In the genomic region with DNA sequence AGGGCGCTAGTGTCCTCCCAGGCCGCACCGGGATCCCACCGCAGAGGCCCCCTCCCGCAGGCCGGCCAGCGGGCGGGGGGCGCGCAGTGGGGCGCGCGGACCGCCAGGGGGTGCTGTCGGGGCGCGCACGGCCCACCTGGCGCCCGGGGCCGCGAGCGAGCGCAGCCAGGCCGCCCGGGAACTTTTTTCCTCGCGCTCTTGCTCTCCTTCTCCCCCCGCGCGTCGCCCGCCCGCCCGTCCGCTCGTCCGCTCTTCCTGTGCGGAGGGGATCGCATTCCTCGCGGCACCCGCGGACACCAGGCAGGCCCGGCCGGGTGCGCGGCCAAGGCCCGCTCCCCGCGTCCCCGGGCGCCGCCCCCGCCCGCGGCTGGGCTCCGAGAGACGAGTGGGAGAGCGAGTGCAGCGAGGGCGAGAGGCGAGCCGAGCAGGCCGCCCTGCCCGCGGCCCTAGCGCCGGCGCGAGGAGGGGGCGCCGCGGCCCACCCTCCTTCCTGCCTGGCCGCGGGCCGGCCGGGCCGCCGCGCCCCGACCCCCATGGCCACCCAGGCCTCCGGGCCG, we compare ENCODE assay signal across 8 cellular contexts. TPM values are rescaled to one million over a fixed set of nuclear protein-coding genes. Genes with fewer than 3 reads are reported as not detected.
A peak's percentile ranks its signal among the peaks of the same experiment; 100 is the strongest.
DNase-seq lines count a peak whose midpoint lies in the region; ATAC-seq and TF ChIP-seq lines count a peak whose summit lies in the region.

A gene with protein sequence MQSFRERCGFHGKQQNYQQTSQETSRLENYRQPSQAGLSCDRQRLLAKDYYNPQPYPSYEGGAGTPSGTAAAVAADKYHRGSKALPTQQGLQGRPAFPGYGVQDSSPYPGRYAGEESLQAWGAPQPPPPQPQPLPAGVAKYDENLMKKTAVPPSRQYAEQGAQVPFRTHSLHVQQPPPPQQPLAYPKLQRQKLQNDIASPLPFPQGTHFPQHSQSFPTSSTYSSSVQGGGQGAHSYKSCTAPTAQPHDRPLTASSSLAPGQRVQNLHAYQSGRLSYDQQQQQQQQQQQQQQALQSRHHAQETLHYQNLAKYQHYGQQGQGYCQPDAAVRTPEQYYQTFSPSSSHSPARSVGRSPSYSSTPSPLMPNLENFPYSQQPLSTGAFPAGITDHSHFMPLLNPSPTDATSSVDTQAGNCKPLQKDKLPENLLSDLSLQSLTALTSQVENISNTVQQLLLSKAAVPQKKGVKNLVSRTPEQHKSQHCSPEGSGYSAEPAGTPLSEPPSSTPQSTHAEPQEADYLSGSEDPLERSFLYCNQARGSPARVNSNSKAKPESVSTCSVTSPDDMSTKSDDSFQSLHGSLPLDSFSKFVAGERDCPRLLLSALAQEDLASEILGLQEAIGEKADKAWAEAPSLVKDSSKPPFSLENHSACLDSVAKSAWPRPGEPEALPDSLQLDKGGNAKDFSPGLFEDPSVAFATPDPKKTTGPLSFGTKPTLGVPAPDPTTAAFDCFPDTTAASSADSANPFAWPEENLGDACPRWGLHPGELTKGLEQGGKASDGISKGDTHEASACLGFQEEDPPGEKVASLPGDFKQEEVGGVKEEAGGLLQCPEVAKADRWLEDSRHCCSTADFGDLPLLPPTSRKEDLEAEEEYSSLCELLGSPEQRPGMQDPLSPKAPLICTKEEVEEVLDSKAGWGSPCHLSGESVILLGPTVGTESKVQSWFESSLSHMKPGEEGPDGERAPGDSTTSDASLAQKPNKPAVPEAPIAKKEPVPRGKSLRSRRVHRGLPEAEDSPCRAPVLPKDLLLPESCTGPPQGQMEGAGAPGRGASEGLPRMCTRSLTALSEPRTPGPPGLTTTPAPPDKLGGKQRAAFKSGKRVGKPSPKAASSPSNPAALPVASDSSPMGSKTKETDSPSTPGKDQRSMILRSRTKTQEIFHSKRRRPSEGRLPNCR (N-terminal part only) (plus strand): TSS at position 272 of the 557 bp plus-strand sequence. CDS start 111,491 bp downstream, outside the sequence.

- H3K27ac ChIP-seq in DND-41 (ENCODE audit: low read length) (peak within 1 kb of the TSS; percentile 84), MM.1S (ENCODE audit: low read length) (peak within 1 kb of the TSS; percentile 88; the same call in 1 of the 2 replicates), thymus (ENCODE audit: low read depth) (peak within 1 kb of the TSS; percentile 92)

- H3K27me3 ChIP-seq in DND-41 (ENCODE audit: insufficient read depth, low read length, poor library complexity) (no peaks in the 10 kb centered on the region), MM.1S (replicated peaks; ENCODE audit: insufficient read depth, low read length) (no peaks in the 10 kb centered on the region), thymus (ENCODE audit: control insufficient read depth, insufficient read depth) (no peaks in the 10 kb centered on the region)

- TF ChIP-seq CTCF in DND-41 (IDR thresholded peaks at IDR 0.05; ENCODE audit: borderline replicate concordance, extremely low read depth, low read length, poor library complexity, severe bottlenecking) (peak; percentile 84), MM.1S (IDR thresholded peaks at IDR 0.05; ENCODE audit: low read length) (peak; percentile 43)

- H3K9me2 ChIP-seq in MM.1S (replicated peaks; ENCODE audit: insufficient read depth, low read length) = no peaks in the 10 kb centered on the region

- under 1% methylated on average over 81 of the region's 84 CpGs for WGBS in thymus

- H3K36me3 ChIP-seq in DND-41 (ENCODE audit: insufficient read depth, low read length) (peaks cover 16% of the 10 kb centered on the region), MM.1S (replicated peaks; ENCODE audit: insufficient read depth, low read length) (no peaks in the 10 kb centered on the region), thymus (ENCODE audit: control insufficient read depth, insufficient read depth) (no peaks in the 10 kb centered on the region)

- H4K20me1 ChIP-seq in DND-41 (ENCODE audit: insufficient read depth, low read length) (peaks cover 39% of the 10 kb centered on the region), MM.1S (ENCODE audit: insufficient read depth, low read length) (no peaks in the 10 kb centered on the region)

- peaks cover 5% of the 10 kb centered on the region for H3F3A ChIP-seq in MM.1S (ENCODE audit: insufficient read depth, low read length)

- peak; percentile 64 for ATAC-seq in DND-41 (ENCODE audit: insufficient read depth, low read depth)
- peak; percentile 42 for ATAC-seq in GM21737 (IDR thresholded peaks at IDR 0.05; ENCODE audit: unreplicated experiment)
- peak; percentile 60 to 72 for ATAC-seq in activated naive CD4-positive, alpha-beta T cell treated with anti-CD3 and anti-CD28 coated beads, Interleukin-2, amount 50 U/mL, for 72 hours

- H3K79me2 ChIP-seq in DND-41 (ENCODE audit: insufficient read depth, low read length) (peaks cover 50% of the 10 kb centered on the region), MM.1S (ENCODE audit: low read length) (peaks cover 45% of the 10 kb centered on the region)

- H3K27ac Mint-ChIP-seq in activated naive CD4-positive, alpha-beta T cell treated with anti-CD3 and anti-CD28 coated beads, Interleukin-2, amount 50 U/mL, for 72 hours = peak within 1 kb of the TSS; percentile 88 to 90

- H3K9me3 ChIP-seq in DND-41 (ENCODE audit: insufficient read depth, low read length, severe bottlenecking) = no peaks in the 10 kb centered on the region
- no peaks in the 10 kb centered on the region for H3K9me3 ChIP-seq in MM.1S (replicated peaks; ENCODE audit: insufficient read depth, low read length)
- no peaks in the 10 kb centered on the region for H3K9me3 ChIP-seq in thymus (ENCODE audit: control insufficient read depth)

- peak; percentile 81 for DNase-seq in DND-41
- DNase-seq in MM.1S = peak; percentile 82
- peak; percentile 56 for DNase-seq in SKM-1 (lab: John Stamatoyannopoulos, UW; ENCODE audit: unreplicated experiment)
- DNase-seq in activated naive CD4-positive, alpha-beta T cell treated with anti-CD3 and anti-CD28 coated beads, Interleukin-2, amount 50 U/mL, for 72 hours (ENCODE audit: low spot score in 2 of 2) = peak; percentile 79 to 87
- peak; percentile 88 for DNase-seq in glomerular visceral epithelial cell (ENCODE audit: extremely low spot score)
- DNase-seq in occipital lobe (lab: John Stamatoyannopoulos, UW) = peak; percentile 56

- peak within 1 kb of the TSS; percentile 81 for H2AFZ ChIP-seq in DND-41 (ENCODE audit: low read depth, low read length)
- peak within 1 kb of the TSS; percentile 81 for H2AFZ ChIP-seq in MM.1S (ENCODE audit: low read length)

- H3K36me3 Mint-ChIP-seq in activated naive CD4-positive, alpha-beta T cell treated with anti-CD3 and anti-CD28 coated beads, Interleukin-2, amount 50 U/mL, for 72 hours = no peaks in the 10 kb centered on the region

- H3K9ac ChIP-seq in DND-41 (ENCODE audit: low read depth, low read length) (peak within 1 kb of the TSS; percentile 97), MM.1S (ENCODE audit: low read length) (peak within 1 kb of the TSS; percentile 94)

- peaks cover 36% of the 10 kb centered on the region for H3K4me1 ChIP-seq in DND-41 (ENCODE audit: insufficient read depth, low read length)
- peaks cover 20% of the 10 kb centered on the region for H3K4me1 ChIP-seq in MM.1S (ENCODE audit: low read length)
- peaks cover 12% of the 10 kb centered on the region for H3K4me1 ChIP-seq in thymus (ENCODE audit: control insufficient read depth, insufficient read depth, low read length)

- peak within 1 kb of the TSS; percentile 87 for H3K4me2 ChIP-seq in DND-41 (ENCODE audit: insufficient read depth, low read length)
- peak within 1 kb of the TSS; percentile 87 for H3K4me2 ChIP-seq in MM.1S (ENCODE audit: low read depth, low read length)

- no peaks in the 10 kb centered on the region for H3K9me3 Mint-ChIP-seq in activated naive CD4-positive, alpha-beta T cell treated with anti-CD3 and anti-CD28 coated beads, Interleukin-2, amount 50 U/mL, for 72 hours

- H3K4me3 ChIP-seq in DND-41 (ENCODE audit: low read depth in 1 of 2, low read length in 2 of 2) = peak within 1 kb of the TSS; percentile 79 to 91
- peak within 1 kb of the TSS; percentile 77 for H3K4me3 ChIP-seq in MM.1S (ENCODE audit: low read length)
- peak within 1 kb of the TSS; percentile 83 for H3K4me3 ChIP-seq in thymus (ENCODE audit: low read length)

RNA-seq across cellular contexts. Expression of the gene that starts here (rescaled TPM):
- 10 to 100 TPM; 14.9 to 21.6 TPM for total RNA-seq in activated naive CD4-positive, alpha-beta T cell treated with anti-CD3 and anti-CD28 coated beads, Interleukin-2, amount 50 U/mL, for 72 hours
- total RNA-seq in occipital lobe = 14.3 TPM
- 10.9 TPM for polyA plus RNA-seq in thymus

Comparison
In these comparisons a context has a peak if more than half of its experiments do, and no peak if none do; other contexts are left out.
1. Peak in every context shown above with its lines: DNase-seq, ATAC-seq, H3K4me3 ChIP-seq and H3K27ac ChIP-seq.